ENCODE assay signal across 1 cellular context in genomic region chr6:155014715-155015300, GRCh38.
TF ChIP-seq lines count a peak whose summit lies in the region.

No MANE protein-coding gene starts in this region.

TF ChIP-seq in GM23338, 12 proteins besides CTCF, POLR2A, EP300 and RAD21 (continued from another document):
- TF ChIP-seq ZNF462 (CRISPR knock-in tag; IDR thresholded peaks at IDR 0.05) (no peak), REST (IDR thresholded peaks at IDR 0.05; ENCODE audit: unreplicated experiment) (no peak), NANOG (IDR thresholded peaks at IDR 0.05; ENCODE audit: borderline replicate concordance) (no peak), ZNF114 (CRISPR knock-in tag; IDR thresholded peaks at IDR 0.05) (no peak), EZH2 (IDR thresholded peaks at IDR 0.05; ENCODE audit: low read depth, unreplicated experiment) (no peak), ZNF331 (CRISPR knock-in tag; IDR thresholded peaks at IDR 0.05; ENCODE audit: low read depth) (no peak), ETS1 (IDR thresholded peaks at IDR 0.05) (no peak), JUNB (IDR thresholded peaks at IDR 0.05; ENCODE audit: unreplicated experiment) (no peak), STAT1 (IDR thresholded peaks at IDR 0.05; ENCODE audit: unreplicated experiment) (no peak), CREB1 (CRISPR knock-in tag; IDR thresholded peaks at IDR 0.05; ENCODE audit: low read depth) (no peak)
TF ChIP-seq in GM23338: peak in this region for 0.
